In the genomic region with DNA sequence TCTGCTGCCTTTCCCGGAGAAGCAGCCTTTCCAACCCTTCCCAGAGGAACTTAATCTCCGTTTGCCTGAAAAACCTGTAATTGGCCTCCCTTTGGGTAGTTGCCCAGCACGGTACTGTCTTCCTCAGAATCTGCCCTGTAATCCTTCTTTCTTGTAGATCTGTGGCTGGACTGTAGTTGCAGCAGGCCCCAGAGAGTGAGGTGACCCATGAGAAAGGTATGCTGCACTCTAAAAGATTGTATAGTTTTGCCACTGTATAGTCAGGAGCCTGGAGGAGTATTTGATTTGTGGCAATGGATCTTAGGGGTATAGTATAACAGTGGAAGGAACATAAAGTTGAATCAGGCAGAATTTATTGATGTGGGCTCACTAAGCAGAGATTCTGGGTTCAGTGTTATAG, we compare ENCODE assay signal across 1 cellular context.
TF ChIP-seq lines count a peak whose summit lies in the region.

No MANE protein-coding gene starts in this region.

TF ChIP-seq in HepG2, 621 proteins besides CTCF, POLR2A, EP300 and RAD21 (continued from another document):
- TF ChIP-seq ZNF749 (CRISPR knock-in tag; IDR thresholded peaks at IDR 0.05; ENCODE audit: borderline replicate concordance) (no peak), ATM (IDR thresholded peaks at IDR 0.05; ENCODE audit: borderline replicate concordance) (no peak), KDM5A (IDR thresholded peaks at IDR 0.05; ENCODE audit: borderline replicate concordance, low read length) (no peak), ZNF7 (CRISPR knock-in tag; IDR thresholded peaks at IDR 0.05) (no peak), SMARCC2 (IDR thresholded peaks at IDR 0.05) (no peak), ZNF441 (CRISPR knock-in tag; IDR thresholded peaks at IDR 0.05; ENCODE audit: borderline replicate concordance) (no peak), ZNF775 (CRISPR knock-in tag; IDR thresholded peaks at IDR 0.05; ENCODE audit: borderline replicate concordance) (no peak), RFX3 (CRISPR knock-in tag; IDR thresholded peaks at IDR 0.05) (no peak), ZNF263 (CRISPR knock-in tag; IDR thresholded peaks at IDR 0.05) (no peak), SNAPC2 (CRISPR knock-in tag; IDR thresholded peaks at IDR 0.05) (no peak)
- TF ChIP-seq, protein P1, sequence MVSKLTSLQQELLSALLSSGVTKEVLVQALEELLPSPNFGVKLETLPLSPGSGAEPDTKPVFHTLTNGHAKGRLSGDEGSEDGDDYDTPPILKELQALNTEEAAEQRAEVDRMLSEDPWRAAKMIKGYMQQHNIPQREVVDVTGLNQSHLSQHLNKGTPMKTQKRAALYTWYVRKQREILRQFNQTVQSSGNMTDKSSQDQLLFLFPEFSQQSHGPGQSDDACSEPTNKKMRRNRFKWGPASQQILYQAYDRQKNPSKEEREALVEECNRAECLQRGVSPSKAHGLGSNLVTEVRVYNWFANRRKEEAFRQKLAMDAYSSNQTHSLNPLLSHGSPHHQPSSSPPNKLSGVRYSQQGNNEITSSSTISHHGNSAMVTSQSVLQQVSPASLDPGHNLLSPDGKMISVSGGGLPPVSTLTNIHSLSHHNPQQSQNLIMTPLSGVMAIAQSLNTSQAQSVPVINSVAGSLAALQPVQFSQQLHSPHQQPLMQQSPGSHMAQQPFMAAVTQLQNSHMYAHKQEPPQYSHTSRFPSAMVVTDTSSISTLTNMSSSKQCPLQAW (CRISPR knock-in tag; IDR thresholded peaks at IDR 0.05), result no peak
- TF ChIP-seq, protein P2, sequence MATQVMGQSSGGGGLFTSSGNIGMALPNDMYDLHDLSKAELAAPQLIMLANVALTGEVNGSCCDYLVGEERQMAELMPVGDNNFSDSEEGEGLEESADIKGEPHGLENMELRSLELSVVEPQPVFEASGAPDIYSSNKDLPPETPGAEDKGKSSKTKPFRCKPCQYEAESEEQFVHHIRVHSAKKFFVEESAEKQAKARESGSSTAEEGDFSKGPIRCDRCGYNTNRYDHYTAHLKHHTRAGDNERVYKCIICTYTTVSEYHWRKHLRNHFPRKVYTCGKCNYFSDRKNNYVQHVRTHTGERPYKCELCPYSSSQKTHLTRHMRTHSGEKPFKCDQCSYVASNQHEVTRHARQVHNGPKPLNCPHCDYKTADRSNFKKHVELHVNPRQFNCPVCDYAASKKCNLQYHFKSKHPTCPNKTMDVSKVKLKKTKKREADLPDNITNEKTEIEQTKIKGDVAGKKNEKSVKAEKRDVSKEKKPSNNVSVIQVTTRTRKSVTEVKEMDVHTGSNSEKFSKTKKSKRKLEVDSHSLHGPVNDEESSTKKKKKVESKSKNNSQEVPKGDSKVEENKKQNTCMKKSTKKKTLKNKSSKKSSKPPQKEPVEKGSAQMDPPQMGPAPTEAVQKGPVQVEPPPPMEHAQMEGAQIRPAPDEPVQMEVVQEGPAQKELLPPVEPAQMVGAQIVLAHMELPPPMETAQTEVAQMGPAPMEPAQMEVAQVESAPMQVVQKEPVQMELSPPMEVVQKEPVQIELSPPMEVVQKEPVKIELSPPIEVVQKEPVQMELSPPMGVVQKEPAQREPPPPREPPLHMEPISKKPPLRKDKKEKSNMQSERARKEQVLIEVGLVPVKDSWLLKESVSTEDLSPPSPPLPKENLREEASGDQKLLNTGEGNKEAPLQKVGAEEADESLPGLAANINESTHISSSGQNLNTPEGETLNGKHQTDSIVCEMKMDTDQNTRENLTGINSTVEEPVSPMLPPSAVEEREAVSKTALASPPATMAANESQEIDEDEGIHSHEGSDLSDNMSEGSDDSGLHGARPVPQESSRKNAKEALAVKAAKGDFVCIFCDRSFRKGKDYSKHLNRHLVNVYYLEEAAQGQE (IDR thresholded peaks at IDR 0.05; ENCODE audit: borderline replicate concordance in 1 of 2, low read depth in 1 of 2, low read length in 2 of 2), result no peak
TF ChIP-seq in HepG2: peak in this region for 0.
